2 cellular contexts compared by ENCODE assay signal in the genomic region with DNA sequence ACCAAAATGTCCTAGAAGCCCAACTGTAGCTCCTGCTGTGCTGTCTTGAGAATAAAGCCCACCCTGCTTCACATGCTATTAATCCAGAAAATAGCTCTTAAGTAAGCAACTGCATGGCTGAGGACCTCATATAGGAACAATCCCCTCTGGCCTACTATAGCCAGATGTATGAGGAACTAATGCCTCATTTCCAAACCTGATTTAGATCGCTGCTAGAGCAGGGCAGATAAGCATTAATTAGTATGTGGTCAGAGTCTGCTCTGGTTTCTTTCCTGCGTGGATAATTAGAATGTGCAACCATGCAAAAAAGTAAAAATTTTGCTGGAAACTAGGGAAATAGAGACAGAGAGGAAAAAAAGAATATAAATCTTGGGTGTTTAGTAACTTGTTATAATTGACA.
A peak's percentile ranks its signal among the peaks of the same experiment; 100 is the strongest.
TF ChIP-seq lines count a peak whose summit lies in the region.

No MANE protein-coding gene starts in this region.

TF ChIP-seq in SK-N-SH treated with all-trans-retinoic acid at 6 μM for 48 hours, 23 proteins besides CTCF, POLR2A, EP300 and RAD21 (continued from another document):
- TF ChIP-seq, protein P1, sequence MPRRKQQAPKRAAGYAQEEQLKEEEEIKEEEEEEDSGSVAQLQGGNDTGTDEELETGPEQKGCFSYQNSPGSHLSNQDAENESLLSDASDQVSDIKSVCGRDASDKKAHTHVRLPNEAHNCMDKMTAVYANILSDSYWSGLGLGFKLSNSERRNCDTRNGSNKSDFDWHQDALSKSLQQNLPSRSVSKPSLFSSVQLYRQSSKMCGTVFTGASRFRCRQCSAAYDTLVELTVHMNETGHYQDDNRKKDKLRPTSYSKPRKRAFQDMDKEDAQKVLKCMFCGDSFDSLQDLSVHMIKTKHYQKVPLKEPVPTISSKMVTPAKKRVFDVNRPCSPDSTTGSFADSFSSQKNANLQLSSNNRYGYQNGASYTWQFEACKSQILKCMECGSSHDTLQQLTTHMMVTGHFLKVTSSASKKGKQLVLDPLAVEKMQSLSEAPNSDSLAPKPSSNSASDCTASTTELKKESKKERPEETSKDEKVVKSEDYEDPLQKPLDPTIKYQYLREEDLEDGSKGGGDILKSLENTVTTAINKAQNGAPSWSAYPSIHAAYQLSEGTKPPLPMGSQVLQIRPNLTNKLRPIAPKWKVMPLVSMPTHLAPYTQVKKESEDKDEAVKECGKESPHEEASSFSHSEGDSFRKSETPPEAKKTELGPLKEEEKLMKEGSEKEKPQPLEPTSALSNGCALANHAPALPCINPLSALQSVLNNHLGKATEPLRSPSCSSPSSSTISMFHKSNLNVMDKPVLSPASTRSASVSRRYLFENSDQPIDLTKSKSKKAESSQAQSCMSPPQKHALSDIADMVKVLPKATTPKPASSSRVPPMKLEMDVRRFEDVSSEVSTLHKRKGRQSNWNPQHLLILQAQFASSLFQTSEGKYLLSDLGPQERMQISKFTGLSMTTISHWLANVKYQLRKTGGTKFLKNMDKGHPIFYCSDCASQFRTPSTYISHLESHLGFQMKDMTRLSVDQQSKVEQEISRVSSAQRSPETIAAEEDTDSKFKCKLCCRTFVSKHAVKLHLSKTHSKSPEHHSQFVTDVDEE (CRISPR knock-in tag; IDR thresholded peaks at IDR 0.05): peak; percentile 74; the same call in 1 of the 2 replicates
- TF ChIP-seq PPARA (CRISPR knock-in tag; IDR thresholded peaks at IDR 0.05; ENCODE audit: borderline replicate concordance): no peak
- TF ChIP-seq ZFP30 (CRISPR knock-in tag; IDR thresholded peaks at IDR 0.05): no peak

TF ChIP-seq in H1, 55 proteins besides CTCF, POLR2A, EP300 and RAD21 (continued from another document):
- no peak for TF ChIP-seq CTBP2 (IDR thresholded peaks at IDR 0.05; ENCODE audit: borderline replicate concordance, insufficient read depth, insufficient read length, low read length)
- TF ChIP-seq SUZ12 (IDR thresholded peaks at IDR 0.05; ENCODE audit: low read length): no peak
- no peak for TF ChIP-seq MAFK (IDR thresholded peaks at IDR 0.05; ENCODE audit: low read depth, low read length)
- TF ChIP-seq GTF2F1 (IDR thresholded peaks at IDR 0.05; ENCODE audit: borderline replicate concordance, low read depth, low read length): no peak
- TF ChIP-seq FOSL1 (IDR thresholded peaks at IDR 0.05; ENCODE audit: insufficient read depth, low read depth, low read length): no peak
- TF ChIP-seq PHF8 (conservative IDR thresholded peaks at IDR 0.05; ENCODE audit: low read depth, low read length): no peak
